Comparison of ENCODE assay signal across 35 cellular contexts in the genomic region with DNA sequence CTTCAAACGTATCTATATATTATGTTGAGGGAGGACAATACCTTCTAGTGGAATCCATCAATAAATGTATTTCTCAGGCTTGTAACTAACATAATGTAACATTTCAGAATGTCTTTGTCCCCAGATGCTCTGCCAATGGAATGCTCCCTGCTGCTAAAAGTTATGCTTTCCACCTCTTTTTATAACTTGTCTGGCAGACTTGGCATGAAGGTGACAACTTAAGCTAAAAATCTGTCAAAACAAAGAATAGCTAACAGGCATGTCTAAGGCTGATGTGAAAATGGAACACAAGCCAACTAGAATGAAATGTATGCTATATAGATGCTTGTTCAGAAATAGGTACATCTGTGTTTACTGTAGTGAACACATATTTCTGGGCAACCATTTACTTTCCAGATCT.
"Had no signal": no experiment of that assay in that cellular context is flagged by ENCODE, and none has a peak within 500 bp of the region (broad histone marks: within the 10 kb centered on the region; RNA-seq: fewer than 3 reads in every experiment).

No MANE protein-coding gene starts in this region.

- DNase-seq: activated B cell treated with CpG ODN at 0.5 μM for 24 hours; activated CD4-positive, alpha-beta memory T cell treated with anti-CD3 and anti-CD28 coated beads for 36 hours; activated CD4-positive, alpha-beta T cell treated with anti-CD3 and anti-CD28 coated beads for 4 hours; activated CD4-positive, alpha-beta T cell treated with anti-CD3 and anti-CD28 coated beads, Interleukin-2, amount 10 ng/mL, durations not matched to agents 24 days and 14 days; activated CD4-positive, alpha-beta T cell treated with anti-CD3 and anti-CD28 coated beads, Interleukin-2, amount 50 U/mL, for 1 hour; activated CD4-positive, alpha-beta T cell treated with anti-CD3 and anti-CD28 coated beads, Interleukin-2, amount 50 U/mL, for 4 hours; activated CD4-positive, CD25-positive, alpha-beta regulatory T cell treated with anti-CD3 and anti-CD28 coated beads, Interleukin-2, amount 50 U/mL, for 72 hours; activated CD8-positive, alpha-beta memory T cell treated with anti-CD3 and anti-CD28 coated beads, Interleukin-2, amount 50 U/mL, for 4 hours; activated CD8-positive, alpha-beta T cell treated with anti-CD3 and anti-CD28 coated beads for 36 hours; activated effector memory CD4-positive, alpha-beta T cell treated with anti-CD3 and anti-CD28 coated beads, Interleukin-2, amount 50 U/mL, for 16 hours; activated gamma-delta T cell treated with Interleukin-2 at 50 U/mL for 16 hours; activated naive CD4-positive, alpha-beta T cell; activated naive CD4-positive, alpha-beta T cell treated with anti-CD3 and anti-CD28 coated beads for 36 hours; activated naive CD4-positive, alpha-beta T cell treated with anti-CD3 and anti-CD28 coated beads, Interleukin-2, amount 50 U/mL, for 16 hours; activated naive CD8-positive, alpha-beta T cell treated with anti-CD3 and anti-CD28 coated beads for 36 hours; activated T-cell treated with anti-CD3 and anti-CD28 coated beads for 4 hours; activated T-cell treated with anti-CD3 and anti-CD28 coated beads, Interleukin-2, amount 50 U/mL, for 1 hour; activated T-cell treated with anti-CD3 and anti-CD28 coated beads, Interleukin-2, amount 50 U/mL, for 4 hours; activated T-cell treated with anti-CD3 and anti-CD28 coated beads, Interleukin-2, amount 50 U/mL, for 72 hours; adrenal gland; amniotic stem cell; aorta; cerebellar nuclear complex; T-helper 1 cell; T-helper 2 cell; T-helper 9 cell had no signal

- H3K36me3 ChIP-seq: adrenal gland, cardiac muscle cell had no signal

- H3K9me3 Mint-ChIP-seq: activated B cell treated with CpG ODN at 0.5 μM for 24 hours; activated CD4-positive, alpha-beta memory T cell treated with anti-CD3 and anti-CD28 coated beads for 36 hours; activated CD4-positive, alpha-beta T cell treated with anti-CD3 and anti-CD28 coated beads, Interleukin-2, amount 10 ng/mL, durations not matched to agents 24 days and 14 days; activated CD8-positive, alpha-beta T cell treated with anti-CD3 and anti-CD28 coated beads for 36 hours; activated naive CD4-positive, alpha-beta T cell treated with anti-CD3 and anti-CD28 coated beads for 36 hours; activated naive CD4-positive, alpha-beta T cell treated with anti-CD3 and anti-CD28 coated beads, Interleukin-2, amount 50 U/mL, for 72 hours; activated naive CD8-positive, alpha-beta T cell treated with anti-CD3 and anti-CD28 coated beads for 36 hours; activated T-cell treated with anti-CD3 and anti-CD28 coated beads, Interleukin-2, amount 50 U/mL, for 72 hours; activated T-helper 1 cell treated with anti-CD3 and anti-CD28 coated beads, Interleukin-12 subunit alpha, Interleukin-12 subunit beta, Interleukin-2, Interleukin-4 antibody, amounts not matched to agents 30 ng/mL and 10 ng/mL and 1 ng/mL, durations not matched to agents 14 hours and 24 hours and 36 hours; activated T-helper 17 cell treated with anti-CD3 and anti-CD28 coated beads, Interleukin-2, amount 50 U/mL, for 72 hours; central memory CD8-positive, alpha-beta T cell; T-helper 1 cell treated with Interleukin-12 subunit alpha and Interleukin-12 subunit beta and Interleukin-4 antibody, amounts not matched to agents 30 μg/mL and 1 μg/mL, for 36 hours; T-helper 2 cell treated with Interferon-gamma antibody and Interleukin-4, amounts not matched to agents 5 μg/mL and 100 μg/mL, for 36 hours had no signal

- H3K36me3 Mint-ChIP-seq: activated CD4-positive, alpha-beta memory T cell treated with anti-CD3 and anti-CD28 coated beads for 36 hours; activated naive CD4-positive, alpha-beta T cell treated with anti-CD3 and anti-CD28 coated beads, Interleukin-2, amount 50 U/mL, for 72 hours; activated naive CD8-positive, alpha-beta T cell treated with anti-CD3 and anti-CD28 coated beads for 36 hours; brain had no signal

- H3K4me1 ChIP-seq: adrenal gland had no signal

- H3K27ac ChIP-seq: adrenal gland, cardiac muscle cell, VCaP had no signal

- H3K27me3 ChIP-seq: adrenal gland, cardiac muscle cell had no signal

- H3K4me3 ChIP-seq: adrenal gland, cardiac muscle cell had no signal

- H3K4me3 Mint-ChIP-seq: activated B cell treated with CpG ODN at 0.5 μM for 24 hours; activated CD4-positive, alpha-beta memory T cell treated with anti-CD3 and anti-CD28 coated beads for 36 hours; activated CD4-positive, alpha-beta T cell treated with anti-CD3 and anti-CD28 coated beads, Interleukin-2, amount 10 ng/mL, durations not matched to agents 24 days and 14 days; activated CD8-positive, alpha-beta T cell treated with anti-CD3 and anti-CD28 coated beads for 36 hours; activated naive CD4-positive, alpha-beta T cell treated with anti-CD3 and anti-CD28 coated beads for 36 hours; activated naive CD8-positive, alpha-beta T cell treated with anti-CD3 and anti-CD28 coated beads for 36 hours; activated T-cell treated with anti-CD3 and anti-CD28 coated beads, Interleukin-2, amount 50 U/mL, for 4 hours; activated T-cell treated with anti-CD3 and anti-CD28 coated beads, Interleukin-2, amount 50 U/mL, for 72 hours; activated T-helper 1 cell treated with anti-CD3 and anti-CD28 coated beads, Interleukin-12 subunit alpha, Interleukin-12 subunit beta, Interleukin-2, Interleukin-4 antibody, amounts not matched to agents 30 ng/mL and 10 ng/mL and 1 ng/mL, durations not matched to agents 14 hours and 24 hours and 36 hours; activated T-helper 17 cell treated with anti-CD3 and anti-CD28 coated beads, Interleukin-2, amount 50 U/mL, for 72 hours; brain; central memory CD8-positive, alpha-beta T cell; T-helper 1 cell treated with Interleukin-12 subunit alpha and Interleukin-12 subunit beta and Interleukin-4 antibody, amounts not matched to agents 30 μg/mL and 1 μg/mL, for 36 hours; T-helper 2 cell treated with Interferon-gamma antibody and Interleukin-4, amounts not matched to agents 5 μg/mL and 100 μg/mL, for 36 hours had no signal

- H3K27ac Mint-ChIP-seq: activated B cell treated with CpG ODN at 0.5 μM for 24 hours; activated CD4-positive, alpha-beta memory T cell treated with anti-CD3 and anti-CD28 coated beads for 36 hours; activated CD4-positive, alpha-beta T cell treated with anti-CD3 and anti-CD28 coated beads, Interleukin-2, amount 10 ng/mL, durations not matched to agents 24 days and 14 days; activated CD8-positive, alpha-beta T cell treated with anti-CD3 and anti-CD28 coated beads for 36 hours; activated naive CD4-positive, alpha-beta T cell treated with anti-CD3 and anti-CD28 coated beads for 36 hours; activated naive CD4-positive, alpha-beta T cell treated with anti-CD3 and anti-CD28 coated beads, Interleukin-2, amount 50 U/mL, for 72 hours; activated naive CD8-positive, alpha-beta T cell treated with anti-CD3 and anti-CD28 coated beads for 36 hours; activated T-cell treated with anti-CD3 and anti-CD28 coated beads, Interleukin-2, amount 50 U/mL, for 72 hours; activated T-helper 1 cell treated with anti-CD3 and anti-CD28 coated beads, Interleukin-12 subunit alpha, Interleukin-12 subunit beta, Interleukin-2, Interleukin-4 antibody, amounts not matched to agents 30 ng/mL and 10 ng/mL and 1 ng/mL, durations not matched to agents 14 hours and 24 hours and 36 hours; activated T-helper 17 cell treated with anti-CD3 and anti-CD28 coated beads, Interleukin-2, amount 50 U/mL, for 72 hours; brain; T-helper 1 cell treated with Interleukin-12 subunit alpha and Interleukin-12 subunit beta and Interleukin-4 antibody, amounts not matched to agents 30 μg/mL and 1 μg/mL, for 36 hours; T-helper 2 cell treated with Interferon-gamma antibody and Interleukin-4, amounts not matched to agents 5 μg/mL and 100 μg/mL, for 36 hours had no signal

- H3K4me1 Mint-ChIP-seq: activated B cell treated with CpG ODN at 0.5 μM for 24 hours; activated CD4-positive, alpha-beta T cell treated with anti-CD3 and anti-CD28 coated beads, Interleukin-2, amount 10 ng/mL, durations not matched to agents 24 days and 14 days; activated naive CD8-positive, alpha-beta T cell treated with anti-CD3 and anti-CD28 coated beads for 36 hours; activated T-helper 17 cell treated with anti-CD3 and anti-CD28 coated beads, Interleukin-2, amount 50 U/mL, for 72 hours; brain; central memory CD8-positive, alpha-beta T cell had no signal

- H3K27me3 Mint-ChIP-seq: activated B cell treated with CpG ODN at 0.5 μM for 24 hours; activated CD4-positive, alpha-beta memory T cell treated with anti-CD3 and anti-CD28 coated beads for 36 hours; activated CD4-positive, alpha-beta T cell treated with anti-CD3 and anti-CD28 coated beads, Interleukin-2, amount 10 ng/mL, durations not matched to agents 24 days and 14 days; activated CD8-positive, alpha-beta T cell treated with anti-CD3 and anti-CD28 coated beads for 36 hours; activated naive CD8-positive, alpha-beta T cell treated with anti-CD3 and anti-CD28 coated beads for 36 hours; activated T-helper 17 cell treated with anti-CD3 and anti-CD28 coated beads, Interleukin-2, amount 50 U/mL, for 72 hours; central memory CD8-positive, alpha-beta T cell had no signal
